ENCODE assay signal across 8 cellular contexts in the genomic region with DNA sequence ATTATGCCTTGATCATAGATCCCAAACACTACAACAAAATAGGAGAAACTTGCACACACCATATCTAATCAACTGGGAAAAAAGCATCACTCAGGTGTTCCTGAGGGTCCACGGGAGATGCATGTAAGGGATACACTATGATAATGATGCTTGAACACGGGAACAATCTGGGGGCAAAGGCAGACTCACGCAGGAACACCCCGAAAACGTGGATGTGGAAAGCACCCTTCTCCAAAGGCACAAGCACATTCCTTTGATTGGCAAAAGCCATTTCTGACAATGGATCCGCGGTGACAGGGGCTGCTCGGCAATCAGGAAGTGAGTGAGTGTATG. TPM values are rescaled to one million over a fixed set of nuclear protein-coding genes. Genes with fewer than 3 reads are reported as not detected.
DNase-seq lines count a peak whose midpoint lies in the region; ATAC-seq, FAIRE-seq and TF ChIP-seq lines count a peak whose summit lies in the region.

No MANE protein-coding gene starts in this region.

- no peaks in the 10 kb centered on the region for H3K36me3 ChIP-seq in CD8-positive, alpha-beta memory T cell (ENCODE audit: insufficient read depth, low read length)
- H3K36me3 ChIP-seq in HUES64 (ENCODE audit: insufficient read depth, low read length) (no peaks in the 10 kb centered on the region), brain microvascular endothelial cell (replicated peaks) (no peaks in the 10 kb centered on the region), urinary bladder (ENCODE audit: insufficient read depth) (no peaks in the 10 kb centered on the region)

- in situ Hi-C loops in brain microvascular endothelial cell (cut with HindIII; ENCODE audit: low pct_ligation_motif_present, low sequenced_read_pairs), result no loop called here

- H3K27ac Mint-ChIP-seq in CD8-positive, alpha-beta memory T cell, result peak overlapping the region; percentile 94 to 100 (median 98)
- peak overlapping the region; percentile 92 for H3K27ac Mint-ChIP-seq in mesothelial cell of epicardium

- H3K4me1 ChIP-seq in CD8-positive, alpha-beta memory T cell (ENCODE audit: insufficient read depth, low read length), result peaks cover 63% of the 10 kb centered on the region
- H3K4me1 ChIP-seq in HUES64 (ENCODE audit: insufficient read depth, low read length) (peaks cover 29% of the 10 kb centered on the region), urinary bladder (ENCODE audit: insufficient read depth) (no peaks in the 10 kb centered on the region)

- POLR2A ChIA-PET in CD8-positive, alpha-beta memory T cell (lab: Charles Lee), result interaction anchor here (0.6 to 2.2 kb wide), 7 partner anchors 9 to 42 kb away, joined by 3 to 18 read pairs (median 4); no protein-coding TSS in a partner anchor

- peaks cover 59 to 74% (median 71%) of the 10 kb centered on the region in 3 donors for H3K4me1 Mint-ChIP-seq in CD8-positive, alpha-beta memory T cell
- H3K4me1 Mint-ChIP-seq in mesothelial cell of epicardium, result peaks cover 46% of the 10 kb centered on the region

- peaks cover 0 to 2% of the 10 kb centered on the region in 2 donors for H3K27me3 Mint-ChIP-seq in CD8-positive, alpha-beta memory T cell
- no peaks in the 10 kb centered on the region for H3K27me3 Mint-ChIP-seq in mesothelial cell of epicardium (ENCODE audit: low read depth)

- ATAC-seq in GM19463 (IDR thresholded peaks at IDR 0.05; ENCODE audit: unreplicated experiment), result no peak

- H3K9me3 Mint-ChIP-seq in CD8-positive, alpha-beta memory T cell, result no peaks in the 10 kb centered on the region
- no peaks in the 10 kb centered on the region for H3K9me3 Mint-ChIP-seq in mesothelial cell of epicardium

- peaks cover 0 to 17% (median 1%) of the 10 kb centered on the region in 3 donors for H3K36me3 Mint-ChIP-seq in CD8-positive, alpha-beta memory T cell
- H3K36me3 Mint-ChIP-seq in mesothelial cell of epicardium, result no peaks in the 10 kb centered on the region

- TF ChIP-seq CTCF in brain microvascular endothelial cell (IDR thresholded peaks at IDR 0.05; ENCODE audit: low read depth, low read length, missing control alignments), result no peak
- TF ChIP-seq CTCF in mesothelial cell of epicardium (IDR thresholded peaks at IDR 0.05; ENCODE audit: unreplicated experiment), result no peak

- H3K4me3 Mint-ChIP-seq in CD8-positive, alpha-beta memory T cell, result peak overlapping the region; percentile 92 to 99 (median 95)
- H3K4me3 Mint-ChIP-seq in mesothelial cell of epicardium, result peak overlapping the region; percentile 87

- H3K9ac ChIP-seq in HUES64 (ENCODE audit: low read depth, low read length), result 0 out of 2 replicates have a peak overlapping the region, but pooled peaks have one; percentile 93

- DNase-seq in CD8-positive, alpha-beta memory T cell, result no peak
- DNase-seq in brain microvascular endothelial cell (peak; percentile 32), mesothelial cell of epicardium (ENCODE audit: low spot score in 2 of 2, unreplicated experiment in 2 of 2) (no peak), RCC 7860 (ENCODE audit: low spot score) (no peak)
- no peak for DNase-seq in effector CD8-positive, alpha-beta T cell (lab: John Stamatoyannopoulos, UW)

- H3K27ac ChIP-seq in CD8-positive, alpha-beta memory T cell (ENCODE audit: low read depth, low read length), result peak overlapping the region; percentile 29
- H3K27ac ChIP-seq in HUES64 (ENCODE audit: low read depth, low read length) (no peak overlapping the region), brain microvascular endothelial cell (peak overlapping the region; percentile 39), urinary bladder (ENCODE audit: low read depth) (no peak overlapping the region)

- FAIRE-seq in RCC 7860 (lab: Jason Lieb, UNC), result no peak

- no peaks in the 10 kb centered on the region for H3K27me3 ChIP-seq in CD8-positive, alpha-beta memory T cell (ENCODE audit: insufficient read depth, low read length, poor library complexity, severe bottlenecking)
- H3K27me3 ChIP-seq in HUES64 (ENCODE audit: insufficient read depth, low read length) (no peaks in the 10 kb centered on the region), brain microvascular endothelial cell (replicated peaks) (no peaks in the 10 kb centered on the region)

- WGBS in HUES64, result 6% methylated on average over 8 of the region's 8 CpGs
- 4% methylated on average over 8 of the region's 8 CpGs for WGBS in urinary bladder

- peak overlapping the region; percentile 70 for H3K4me3 ChIP-seq in CD8-positive, alpha-beta memory T cell (ENCODE audit: low read length)
- H3K4me3 ChIP-seq in HUES64 (ENCODE audit: low read length) (peak overlapping the region; percentile 88), brain microvascular endothelial cell (ENCODE audit: low read depth, low read length) (peak overlapping the region; percentile 90), urinary bladder (ENCODE audit: low read depth, low read length) (peak overlapping the region; percentile 97)

- no peaks in the 10 kb centered on the region for H3K9me3 ChIP-seq in CD8-positive, alpha-beta memory T cell (ENCODE audit: low read length)
- H3K9me3 ChIP-seq in HUES64 (ENCODE audit: insufficient read depth, low read depth, low read length), result no peaks in the 10 kb centered on the region

- CTCF ChIA-PET in CD8-positive, alpha-beta memory T cell (lab: Charles Lee), result interaction anchor here (1.1 to 2.8 kb wide), 9 partner anchors 8 to 169 kb away, joined by 3 to 15 read pairs (median 5); no protein-coding TSS in a partner anchor

RNA-seq across cellular contexts. Expression of a gene that starts 1.3 kb away (rescaled TPM):
- total RNA-seq in CD8-positive, alpha-beta memory T cell, result 10 to 100 TPM; 11.5 to 11.9 TPM
- 27.7 TPM for polyA plus RNA-seq in CD8-positive, alpha-beta memory T cell
- 13.5 TPM for polyA plus RNA-seq in HUES64 (2013, experiment 1 of 2)
- polyA plus RNA-seq in HUES64 (2013, experiment 2 of 2), result 17.9 TPM
- total RNA-seq in mesothelial cell of epicardium, result 64.0 to 66.0 TPM (median 64.3 TPM) in 3 replicates
- 47.5 TPM for total RNA-seq in urinary bladder
- 12.8 TPM for polyA plus RNA-seq in urinary bladder

RNA-seq across cellular contexts. Expression of a gene that starts 53.9 kb away (rescaled TPM):
- total RNA-seq in CD8-positive, alpha-beta memory T cell, result 100 to 1,000 TPM; 440 to 450 TPM
- polyA plus RNA-seq in CD8-positive, alpha-beta memory T cell, result 164 TPM
- polyA plus RNA-seq in HUES64 (2013, experiment 1 of 2), result 173 TPM
- polyA plus RNA-seq in HUES64 (2013, experiment 2 of 2), result 149 TPM
- total RNA-seq in mesothelial cell of epicardium, result 136 to 147 TPM (median 144 TPM) in 3 replicates
- 56.5 TPM for total RNA-seq in urinary bladder
- polyA plus RNA-seq in urinary bladder, result 159 TPM

Comparison
In these comparisons a context has a peak if more than half of its experiments do, and no peak if none do; other contexts are left out.
1. H3K27ac ChIP-seq: peak in CD8-positive, alpha-beta memory T cell (single experiment) and brain microvascular endothelial cell (single experiment); none in HUES64 (single experiment) and urinary bladder (single experiment).
2. Peak in every context shown above with its lines, with median percentiles within 50 percentile points of each other: H3K4me3 ChIP-seq.